15 cellular contexts compared by ENCODE assay signal in the genomic region with DNA sequence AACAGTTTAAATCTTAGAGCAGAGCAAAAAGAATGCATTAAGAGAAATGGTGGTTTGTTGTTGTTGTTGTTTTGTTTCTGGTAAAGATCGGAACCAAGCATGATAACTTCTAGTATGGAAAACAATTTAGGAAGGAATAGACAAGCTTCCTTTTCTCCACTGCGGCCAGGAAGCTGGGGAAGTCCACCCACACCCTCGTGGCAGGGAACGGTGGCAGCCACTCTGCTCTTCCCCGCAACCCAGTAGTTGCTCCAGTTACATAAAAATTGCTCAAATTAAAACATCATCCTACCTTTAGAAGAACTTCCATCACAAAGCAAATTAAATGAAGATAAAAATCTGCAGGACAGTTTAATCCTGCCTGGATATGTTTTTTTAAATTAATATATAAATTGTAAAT.
DNase-seq lines count a peak whose midpoint lies in the region; ATAC-seq and TF ChIP-seq lines count a peak whose summit lies in the region.
"Had no signal": no experiment of that assay in that cellular context is flagged by ENCODE, and none has a peak within 500 bp of the region (broad histone marks: within the 10 kb centered on the region; RNA-seq: fewer than 3 reads in every experiment).

No MANE protein-coding gene starts in this region.

- H3K4me1 ChIP-seq in left lung = peaks cover 46 to 97% of the 10 kb centered on the region in 2 donors

- H3K4me3 ChIP-seq in left lung (no peak overlapping the region), skin epidermis (no peak overlapping the region)
- H3K4me3 ChIP-seq: BLaER1, PC-9 had no signal

- peak overlapping the region; percentile 18 for H3K27ac ChIP-seq in caudate nucleus (ENCODE audit: low read depth, low read length)
- H3K27ac ChIP-seq in left lung = peak overlapping the region; percentile 76 to 88
- H3K27ac ChIP-seq in skin epidermis = peak overlapping the region in 17 of 21 experiments; percentile 2 to 87 (median 55)
- H3K27ac ChIP-seq: BLaER1 had no signal

- no peaks in the 10 kb centered on the region for H3K9me3 ChIP-seq in left lung
- H3K9me3 ChIP-seq: BLaER1 had no signal

- TF ChIP-seq CTCF in left lung (IDR thresholded peaks at IDR 0.05) = no peak

- DNase-seq in GF-D8 (lab: John Stamatoyannopoulos, UW) = peak; percentile 11
- peak in 8 of 61 donors; percentile 18 to 41 (median 20) for DNase-seq in caudate nucleus (lab: John Stamatoyannopoulos, UW)
- DNase-seq in left lung = peak; percentile 55 to 70
- DNase-seq in NK-92 (lab: John Stamatoyannopoulos, UW; ENCODE audit: unreplicated experiment) = no peak
- DNase-seq: activated CD4-positive, alpha-beta memory T cell treated with anti-CD3 and anti-CD28 coated beads for 36 hours; activated gamma-delta T cell treated with Interleukin-2 at 50 U/mL for 16 hours; GDM1; NCI-H1105; NCI-H446 treated with DMSO at 0.1 percent for 48 hours; PC-9 had no signal

- ATAC-seq in left lung = peak; percentile 18
- ATAC-seq in GM19023 (IDR thresholded peaks at IDR 0.05; ENCODE audit: unreplicated experiment) = no peak
- ATAC-seq in GM21447 (IDR thresholded peaks at IDR 0.05; ENCODE audit: unreplicated experiment) = no peak
- ATAC-seq in GM19467 (IDR thresholded peaks at IDR 0.05; ENCODE audit: unreplicated experiment) = no peak

- H3K36me3 ChIP-seq in left lung = no peaks in the 10 kb centered on the region

- intact Hi-C loops in left lung (cut with DNase I) = no loop called here

- no peaks in the 10 kb centered on the region for H3K27me3 ChIP-seq in left lung
- H3K27me3 ChIP-seq: BLaER1 had no signal

Comparison
In these comparisons a context has a peak if more than half of its experiments do, and no peak if none do; other contexts are left out.
1. H3K27ac ChIP-seq: peak in every context shown above with its lines; median percentile 82 in left lung; 55 in skin epidermis; 18 in caudate nucleus.